1 cellular context compared by ENCODE assay signal in the genomic region with DNA sequence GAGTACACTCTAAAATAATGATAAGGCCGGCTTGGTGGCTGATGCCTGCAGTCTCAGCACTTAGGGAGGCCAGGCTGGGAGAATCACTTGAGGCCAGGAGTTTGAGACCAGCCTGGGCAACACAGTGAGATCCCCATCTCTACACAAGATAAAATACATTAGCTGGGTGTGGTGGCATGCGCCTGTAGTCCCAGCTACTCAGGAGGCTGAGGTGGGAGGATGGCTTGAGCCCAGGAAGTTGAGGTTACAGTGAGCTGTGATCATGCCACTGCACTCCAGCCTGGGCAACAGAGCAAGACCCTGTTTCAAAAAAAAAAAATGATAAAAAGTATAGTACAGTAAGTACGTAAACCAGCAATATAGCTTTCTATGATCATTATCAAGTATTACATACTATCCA. TPM values are rescaled to one million over a fixed set of nuclear protein-coding genes. Genes with fewer than 3 reads are reported as not detected.
"Had no signal": no experiment of that assay in that cellular context is flagged by ENCODE, and none has a peak within 500 bp of the region (broad histone marks: within the 10 kb centered on the region; RNA-seq: fewer than 3 reads in every experiment).

No MANE protein-coding gene starts in this region.

RNA-seq across cellular contexts. Expression of a gene that starts 38.0 kb away (rescaled TPM):
- total RNA-seq: GM23248 had no signal
